In the genomic region with DNA sequence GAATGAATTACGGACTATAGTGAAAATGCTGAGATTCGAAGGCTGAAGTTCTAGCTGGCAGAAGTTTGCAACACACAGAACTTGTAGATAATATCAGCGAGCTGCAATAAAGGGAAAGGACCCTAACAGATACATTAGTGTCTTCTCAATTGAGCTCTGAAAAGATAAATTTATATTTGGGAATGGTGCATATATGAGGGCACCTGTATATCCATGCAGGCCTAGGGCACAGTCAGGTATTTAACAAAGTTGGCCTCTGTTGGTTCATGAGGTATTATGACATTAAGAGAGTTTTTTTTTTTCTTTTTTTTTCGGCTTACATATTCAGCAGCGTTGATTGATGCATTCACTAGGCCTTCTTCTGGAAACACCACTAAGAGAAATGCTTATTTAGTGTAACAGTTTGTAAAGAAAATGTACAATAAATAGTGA, we compare ENCODE assay signal across 10 cellular contexts. TPM values are rescaled to one million over a fixed set of nuclear protein-coding genes. Genes with fewer than 3 reads are reported as not detected.
DNase-seq lines count a peak whose midpoint lies in the region; ATAC-seq, FAIRE-seq and TF ChIP-seq lines count a peak whose summit lies in the region.
"Had no signal": no experiment of that assay in that cellular context is flagged by ENCODE, and none has a peak within 500 bp of the region (broad histone marks: within the 10 kb centered on the region; RNA-seq: fewer than 3 reads in every experiment).

No MANE protein-coding gene starts in this region.

- peaks cover 12% of the 10 kb centered on the region for H3K27me3 Mint-ChIP-seq in activated T-cell treated with anti-CD3 and anti-CD28 coated beads, Interleukin-2, amount 50 U/mL, for 4 hours (ENCODE audit: low read depth)

- no peaks in the 10 kb centered on the region for H4K20me1 ChIP-seq in K562 (replicated peaks; ENCODE audit: control insufficient read depth, insufficient read depth, low read length)

- peak overlapping the region; percentile 85 for H3K4me3 Mint-ChIP-seq in activated T-cell treated with anti-CD3 and anti-CD28 coated beads, Interleukin-2, amount 50 U/mL, for 4 hours

- WGBS in K562 (ENCODE audit: insufficient coverage, low coverage, missing lambda C conversion rate) = 8% methylated on average over 5 of the region's 5 CpGs
- 10% methylated on average over 5 of the region's 5 CpGs for WGBS in right lobe of liver (ENCODE audit: insufficient coverage, low coverage, low lambda C conversion rate, missing lambda C conversion rate)

- no peak for DNase-seq in activated T-cell treated with anti-CD3 and anti-CD28 coated beads, Interleukin-2, amount 50 U/mL, for 4 hours
- DNase-seq in activated T-cell treated with anti-CD3 and anti-CD28 coated beads, Interleukin-2, amount 50 U/mL, for 48 hours = no peak
- DNase-seq in K562 (ENCODE audit: extremely low read depth in 1 of 4, low spot score in 3 of 4) = no peak
- no peak for DNase-seq in right lobe of liver
- DNase-seq in tibial artery = no peak
- no peak for DNase-seq in ecto neural progenitor cell (ENCODE audit: low spot score)
- DNase-seq: effector memory CD4-positive, alpha-beta T cell; SW 1271 had no signal

- CTCF ChIA-PET in K562 (lab: Yijun Ruan, JAX; ENCODE audit: low intra/inter-chr PET ratio) = no interaction called here

- in situ Hi-C loops in K562 (cut with MboI) = no loop called here

- TF ChIP-seq CTCF in K562 (IDR thresholded peaks at IDR 0.05 in 2 of 3, conservative IDR thresholded peaks at IDR 0.05 in 1 of 3; ENCODE audit: insufficient read depth in 2 of 3, low read depth in 1 of 3, low read length in 3 of 3) (no peak), right lobe of liver (IDR thresholded peaks at IDR 0.05) (no peak), tibial artery (IDR thresholded peaks at IDR 0.05) (no peak)

- H3K27me3 ChIP-seq in K562 (ENCODE audit: control insufficient read depth in 2 of 2, insufficient read depth in 2 of 2, low read length in 2 of 2) (no peaks in the 10 kb centered on the region), right lobe of liver (no peaks in the 10 kb centered on the region), tibial artery (no peaks in the 10 kb centered on the region)

- no peak overlapping the region for H3K27ac ChIP-seq in K562 (ENCODE audit: extremely low read depth, low read depth, low read length)
- H3K27ac ChIP-seq in right lobe of liver = peak overlapping the region; percentile 91 to 98 (median 94)
- peak overlapping the region; percentile 99 for H3K27ac ChIP-seq in tibial artery

- H3K9me3 ChIP-seq in K562 (replicated peaks; ENCODE audit: control insufficient read depth, insufficient read depth, low read depth, low read length) = no peaks in the 10 kb centered on the region
- H3K9me3 ChIP-seq in right lobe of liver = no peaks in the 10 kb centered on the region
- no peaks in the 10 kb centered on the region for H3K9me3 ChIP-seq in tibial artery

- BruUV-seq in K562 (replicated peaks; lab: Mats Ljungman, UMichigan) = TSS peak; percentile 46

- no peak for FAIRE-seq in K562 (lab: Jason Lieb, UNC)

- POLR2A ChIA-PET in K562 (lab: Yijun Ruan, JAX) = interaction anchor here (0.6 to 1.1 kb wide), 3 partner anchors 31 to 33 kb away, joined by 3 to 4 read pairs (median 4); no protein-coding TSS in a partner anchor

- no peaks in the 10 kb centered on the region for H3K9me1 ChIP-seq in K562 (ENCODE audit: control insufficient read depth, insufficient read depth, low read length)

- H3K4me2 ChIP-seq in K562 (ENCODE audit: insufficient read depth, low read length) = peak overlapping the region; percentile 86

- H3K9me3 Mint-ChIP-seq in activated T-cell treated with anti-CD3 and anti-CD28 coated beads, Interleukin-2, amount 50 U/mL, for 4 hours = no peaks in the 10 kb centered on the region

- no peak for TF ChIP-seq EP300 in K562 (IDR thresholded peaks at IDR 0.05; ENCODE audit: low read length)

- peaks cover 27% of the 10 kb centered on the region for H3K4me1 Mint-ChIP-seq in activated T-cell treated with anti-CD3 and anti-CD28 coated beads, Interleukin-2, amount 50 U/mL, for 4 hours (ENCODE audit: low read depth)

- H3K4me3 ChIP-seq in K562 = peak overlapping the region; percentile 63; the same call in 1 of the 2 replicates
- peak overlapping the region; percentile 69 to 83 (median 74) for H3K4me3 ChIP-seq in right lobe of liver
- peak overlapping the region; percentile 88 to 95 for H3K4me3 ChIP-seq in tibial artery

- TF ChIP-seq RAD21 in K562 (CRISPR knock-in tag; conservative IDR thresholded peaks at IDR 0.05 in 1 of 2, IDR thresholded peaks at IDR 0.05 in 1 of 2) = no peak

- intact Hi-C loops in K562 (cut with micrococcal nuclease) = loop anchor here (5.0 to 10.0 kb wide), 2 partner anchors 98 to 110 kb away; no protein-coding TSS in a partner anchor
- intact Hi-C loops in right lobe of liver (cut with DNase I) = no loop called here
- intact Hi-C loops in tibial artery (cut with DNase I; ENCODE audit: low total_unique reads) = loop anchor here (10.0 kb wide), 1 partner anchor 250 kb away; no protein-coding TSS in a partner anchor

- peaks cover 70% of the 10 kb centered on the region for H3K79me2 ChIP-seq in K562 (ENCODE audit: control insufficient read depth, insufficient read depth, low read length)

- H3K9ac ChIP-seq in K562 (ENCODE audit: insufficient read depth in 1 of 2, low read depth in 2 of 2, low read length in 2 of 2) = peak overlapping the region in 1 of 2 experiments; percentile 74; a peak in 1 of 4 replicates

- peaks cover 5% of the 10 kb centered on the region for H3K36me3 Mint-ChIP-seq in activated T-cell treated with anti-CD3 and anti-CD28 coated beads, Interleukin-2, amount 50 U/mL, for 4 hours (ENCODE audit: insufficient read depth)

- no peak overlapping the region for H2AFZ ChIP-seq in K562 (ENCODE audit: low read depth, low read length)

- ATAC-seq in activated T-cell treated with anti-CD3 and anti-CD28 coated beads, Interleukin-2, amount 50 U/mL, for 4 hours = no peak
- ATAC-seq in K562 = no peak
- ATAC-seq in right lobe of liver = peak in 1 of 4 donors; percentile 2
- no peak for ATAC-seq in GM21367 (IDR thresholded peaks at IDR 0.05; ENCODE audit: unreplicated experiment)
- ATAC-seq in GM21423 (IDR thresholded peaks at IDR 0.05; ENCODE audit: unreplicated experiment) = no peak

- no peak for TF ChIP-seq POLR2A in K562 (conservative IDR thresholded peaks at IDR 0.05)
- TF ChIP-seq POLR2A in right lobe of liver (IDR thresholded peaks at IDR 0.05) = no peak

- H3K36me3 ChIP-seq in K562 (ENCODE audit: control insufficient read depth, insufficient read depth, low read length) (peaks cover 21% of the 10 kb centered on the region), right lobe of liver (peaks cover 0 to 14% (median 2%) of the 10 kb centered on the region in 4 donors), tibial artery (peaks cover 8 to 11% (median 11%) of the 10 kb centered on the region in 3 donors)

- H3K4me1 ChIP-seq in K562 (replicated peaks in 1 of 2; ENCODE audit: control insufficient read depth in 2 of 2, insufficient read depth in 2 of 2, low read length in 2 of 2) = peaks cover 12 to 30% of the 10 kb centered on the region in 2 experiments; a peak in 4 of 5 replicates
- peaks cover 0 to 46% (median 17%) of the 10 kb centered on the region in 4 donors for H3K4me1 ChIP-seq in right lobe of liver
- peaks cover 0 to 57% (median 18%) of the 10 kb centered on the region in 4 donors for H3K4me1 ChIP-seq in tibial artery

TF ChIP-seq in K562, 482 proteins besides CTCF, POLR2A, EP300 and RAD21 (continues in another document):
- TF ChIP-seq RCOR1 (IDR thresholded peaks at IDR 0.05; ENCODE audit: borderline replicate concordance in 1 of 2, low read depth in 2 of 2, low read length in 2 of 2) = peak in 1 of 2 experiments; percentile 19; a peak in 1 of 4 replicates
- no peak for TF ChIP-seq XRCC5 (IDR thresholded peaks at IDR 0.05; ENCODE audit: low read depth, low read length)
- TF ChIP-seq, protein P1, sequence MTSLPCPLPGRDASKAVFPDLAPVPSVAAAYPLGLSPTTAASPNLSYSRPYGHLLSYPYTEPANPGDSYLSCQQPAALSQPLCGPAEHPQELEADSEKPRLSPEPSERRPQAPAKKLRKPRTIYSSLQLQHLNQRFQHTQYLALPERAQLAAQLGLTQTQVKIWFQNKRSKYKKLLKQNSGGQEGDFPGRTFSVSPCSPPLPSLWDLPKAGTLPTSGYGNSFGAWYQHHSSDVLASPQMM (CRISPR knock-in tag; IDR thresholded peaks at IDR 0.05) = no peak
- TF ChIP-seq POLR2H (tag; IDR thresholded peaks at IDR 0.05; ENCODE audit: low read depth) = no peak

RNA-seq across cellular contexts. Expression of a gene that starts 2.2 kb away (rescaled TPM):
- 1 to 10 TPM; 2.7 to 6.9 (median 5.8) TPM for total RNA-seq in activated T-cell treated with anti-CD3 and anti-CD28 coated beads, Interleukin-2, amount 50 U/mL, for 4 hours
- total RNA-seq in K562 (2011; cell fraction: chromatin; rRNA removed; ENCODE audit: low replicate concordance) = 64.5 and 151 TPM in 2 replicates
- total RNA-seq in K562 (2011; cell fraction: nucleolus; rRNA removed) = 18.0 and 29.1 TPM in 2 replicates
- total RNA-seq in K562 (2011; cell fraction: nucleoplasm; rRNA removed) = 50.7 and 73.9 TPM in 2 replicates
- total RNA-seq in K562 (2014; rRNA removed) (6.5 and 9.5 TPM in 2 replicates), K562 (2014; rRNA removed; fragmentation: Illumina TruSeq; extraction: Trizol) (20.3 and 22.6 TPM in 2 replicates), K562 (2015; rRNA removed; fragmentation: Illumina TruSeq; extraction: Trizol) (16.1 and 16.2 TPM in 2 replicates), K562 (2021) (24.2 and 24.9 TPM in 2 replicates), right lobe of liver (10 to 100 TPM; 36.7 to 97.2 (median 57.9) TPM)
- polyA plus RNA-seq in K562 (2011; rRNA removed) (9.8 and 11.5 TPM in 2 replicates), K562 (2014; fragmentation: Illumina TruSeq; extraction: Trizol) (8.5 and 9.1 TPM in 2 replicates), K562 (2014; fragmentation: Nextera tagmentation; extraction: Ambion mirVana) (10 to 100 TPM in 1 of 2 experiments, 1 to 10 TPM in 1; 5.3 to 10.1 TPM), K562 (2014; rRNA removed) (7.0 and 8.6 TPM in 2 replicates)
- polyA plus RNA-seq in K562 (2011; cell fraction: cytosol; rRNA removed) = 12.0 and 15.8 TPM in 2 replicates
- polyA plus RNA-seq in K562 (2011; cell fraction: nucleus; rRNA removed) = 17.4 and 18.8 TPM in 2 replicates
- polyA plus RNA-seq in K562 (2012) = 3.9 and 4.2 TPM in 2 replicates
- polyA minus RNA-seq in K562 (2011; rRNA and poly(A)+ RNA removed) = 37.6 and 46.6 TPM in 2 replicates
- 14.5 and 18.2 TPM in 2 replicates for polyA minus RNA-seq in K562 (2011; cell fraction: cytosol; rRNA and poly(A)+ RNA removed)
- 45.4 and 75.9 TPM in 2 replicates for polyA minus RNA-seq in K562 (2011; cell fraction: nucleus; rRNA and poly(A)+ RNA removed)

Comparison
In these comparisons a context has a peak if more than half of its experiments do, and no peak if none do; other contexts are left out.
1. intact Hi-C loops: an anchor here in K562 (5.0 to 10.0 kb wide) and tibial artery (10.0 kb wide); none called in right lobe of liver.